Comparison of ENCODE assay signal across 2 cellular contexts in genomic region chr1:191579019-191579418, GRCh38.
TF ChIP-seq lines count a peak whose summit lies in the region.

No MANE protein-coding gene starts in this region.

TF ChIP-seq in IMR-90, 13 proteins besides CTCF, POLR2A, EP300 and RAD21:
- TF ChIP-seq CEBPB (IDR thresholded peaks at IDR 0.05; ENCODE audit: low read depth, low read length) (peak; percentile 68), SMC3 (IDR thresholded peaks at IDR 0.05; ENCODE audit: low read depth, low read length) (no peak), MAFK (IDR thresholded peaks at IDR 0.05; ENCODE audit: low read depth, low read length) (no peak)
TF ChIP-seq in IMR-90: peak in this region for 1.

TF ChIP-seq in K562, 482 proteins besides CTCF, POLR2A, EP300 and RAD21:
- no peak for TF ChIP-seq ZBTB33 (CRISPR knock-in tag; IDR thresholded peaks at IDR 0.05)
- TF ChIP-seq CEBPB (tag; IDR thresholded peaks at IDR 0.05), result peak; percentile 79
- no peak for TF ChIP-seq E2F4 (CRISPR knock-in tag; IDR thresholded peaks at IDR 0.05; ENCODE audit: low read depth)
- TF ChIP-seq ELK1 (CRISPR knock-in tag; IDR thresholded peaks at IDR 0.05), result no peak
- TF ChIP-seq NCOA6 (IDR thresholded peaks at IDR 0.05), result no peak
- TF ChIP-seq CEBPG (CRISPR knock-in tag; IDR thresholded peaks at IDR 0.05), result peak; percentile 37; the same call in 1 of the 2 replicates
- peak in 1 of 2 experiments; percentile 67; a peak in 2 of 4 replicates for TF ChIP-seq CEBPG (tag; conservative IDR thresholded peaks at IDR 0.05 in 1 of 2, IDR thresholded peaks at IDR 0.05 in 1 of 2)
- no peak for TF ChIP-seq BCL6 (CRISPR knock-in tag; IDR thresholded peaks at IDR 0.05)
- no peak for TF ChIP-seq SP1 (CRISPR knock-in tag; IDR thresholded peaks at IDR 0.05)
